1 cellular context compared by ENCODE assay signal in the genomic region with DNA sequence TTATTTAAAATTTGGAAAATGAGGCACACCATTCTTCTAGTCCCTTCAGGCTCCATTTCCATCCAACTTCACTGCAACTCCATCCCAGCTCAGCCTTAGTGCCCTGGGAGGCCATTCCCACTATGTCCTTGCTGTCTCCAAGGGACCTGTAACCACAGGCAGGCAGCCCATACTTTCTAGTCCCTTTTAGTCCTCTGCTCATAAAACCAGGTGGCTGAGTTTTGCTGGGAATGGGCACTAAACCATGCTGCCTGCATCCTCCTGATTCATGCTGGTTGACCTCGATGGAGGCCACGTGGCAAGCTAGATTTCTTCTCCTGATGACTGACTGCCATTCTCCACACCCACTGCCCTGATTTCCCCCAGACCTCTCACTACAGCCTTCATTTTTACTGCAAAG.
TF ChIP-seq lines count a peak whose summit lies in the region.

No MANE protein-coding gene starts in this region.

TF ChIP-seq in HepG2, 621 proteins besides CTCF, POLR2A, EP300 and RAD21 (continues in another document):
- TF ChIP-seq ATF5 (CRISPR knock-in tag; IDR thresholded peaks at IDR 0.05; ENCODE audit: low read depth), result no peak
- no peak for TF ChIP-seq POLR2AphosphoS5 (IDR thresholded peaks at IDR 0.05; ENCODE audit: low read depth, low read length)
- TF ChIP-seq ZNF589 (CRISPR knock-in tag; conservative IDR thresholded peaks at IDR 0.05), result no peak
- TF ChIP-seq SOX5 (CRISPR knock-in tag; IDR thresholded peaks at IDR 0.05; ENCODE audit: borderline replicate concordance), result no peak
- TF ChIP-seq RFXANK (CRISPR knock-in tag; IDR thresholded peaks at IDR 0.05), result no peak
- no peak for TF ChIP-seq STAT5B (CRISPR knock-in tag; IDR thresholded peaks at IDR 0.05)
- TF ChIP-seq, protein P1, sequence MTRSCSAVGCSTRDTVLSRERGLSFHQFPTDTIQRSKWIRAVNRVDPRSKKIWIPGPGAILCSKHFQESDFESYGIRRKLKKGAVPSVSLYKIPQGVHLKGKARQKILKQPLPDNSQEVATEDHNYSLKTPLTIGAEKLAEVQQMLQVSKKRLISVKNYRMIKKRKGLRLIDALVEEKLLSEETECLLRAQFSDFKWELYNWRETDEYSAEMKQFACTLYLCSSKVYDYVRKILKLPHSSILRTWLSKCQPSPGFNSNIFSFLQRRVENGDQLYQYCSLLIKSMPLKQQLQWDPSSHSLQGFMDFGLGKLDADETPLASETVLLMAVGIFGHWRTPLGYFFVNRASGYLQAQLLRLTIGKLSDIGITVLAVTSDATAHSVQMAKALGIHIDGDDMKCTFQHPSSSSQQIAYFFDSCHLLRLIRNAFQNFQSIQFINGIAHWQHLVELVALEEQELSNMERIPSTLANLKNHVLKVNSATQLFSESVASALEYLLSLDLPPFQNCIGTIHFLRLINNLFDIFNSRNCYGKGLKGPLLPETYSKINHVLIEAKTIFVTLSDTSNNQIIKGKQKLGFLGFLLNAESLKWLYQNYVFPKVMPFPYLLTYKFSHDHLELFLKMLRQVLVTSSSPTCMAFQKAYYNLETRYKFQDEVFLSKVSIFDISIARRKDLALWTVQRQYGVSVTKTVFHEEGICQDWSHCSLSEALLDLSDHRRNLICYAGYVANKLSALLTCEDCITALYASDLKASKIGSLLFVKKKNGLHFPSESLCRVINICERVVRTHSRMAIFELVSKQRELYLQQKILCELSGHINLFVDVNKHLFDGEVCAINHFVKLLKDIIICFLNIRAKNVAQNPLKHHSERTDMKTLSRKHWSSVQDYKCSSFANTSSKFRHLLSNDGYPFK (CRISPR knock-in tag; IDR thresholded peaks at IDR 0.05; ENCODE audit: borderline replicate concordance), result no peak
- no peak for TF ChIP-seq GLI4 (CRISPR knock-in tag; IDR thresholded peaks at IDR 0.05; ENCODE audit: borderline replicate concordance)
- no peak for TF ChIP-seq SALL2 (CRISPR knock-in tag; IDR thresholded peaks at IDR 0.05)
- TF ChIP-seq, protein P2, sequence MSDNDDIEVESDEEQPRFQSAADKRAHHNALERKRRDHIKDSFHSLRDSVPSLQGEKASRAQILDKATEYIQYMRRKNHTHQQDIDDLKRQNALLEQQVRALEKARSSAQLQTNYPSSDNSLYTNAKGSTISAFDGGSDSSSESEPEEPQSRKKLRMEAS (IDR thresholded peaks at IDR 0.05), result peak; percentile 36; the same call in 1 of the 2 replicates
- 0 out of 2 replicates have a peak, but pooled peaks have one; percentile 36 for TF ChIP-seq ZNF547 (CRISPR knock-in tag; IDR thresholded peaks at IDR 0.05)
- 0 out of 2 replicates have a peak, but pooled peaks have one; percentile 11 for TF ChIP-seq ZNF17 (CRISPR knock-in tag; IDR thresholded peaks at IDR 0.05)
- TF ChIP-seq JUN (CRISPR knock-in tag; IDR thresholded peaks at IDR 0.05), result no peak
- no peak for TF ChIP-seq FOXK2 (IDR thresholded peaks at IDR 0.05)
- no peak for TF ChIP-seq RARG (CRISPR knock-in tag; IDR thresholded peaks at IDR 0.05; ENCODE audit: low read depth)
- TF ChIP-seq, protein P3, sequence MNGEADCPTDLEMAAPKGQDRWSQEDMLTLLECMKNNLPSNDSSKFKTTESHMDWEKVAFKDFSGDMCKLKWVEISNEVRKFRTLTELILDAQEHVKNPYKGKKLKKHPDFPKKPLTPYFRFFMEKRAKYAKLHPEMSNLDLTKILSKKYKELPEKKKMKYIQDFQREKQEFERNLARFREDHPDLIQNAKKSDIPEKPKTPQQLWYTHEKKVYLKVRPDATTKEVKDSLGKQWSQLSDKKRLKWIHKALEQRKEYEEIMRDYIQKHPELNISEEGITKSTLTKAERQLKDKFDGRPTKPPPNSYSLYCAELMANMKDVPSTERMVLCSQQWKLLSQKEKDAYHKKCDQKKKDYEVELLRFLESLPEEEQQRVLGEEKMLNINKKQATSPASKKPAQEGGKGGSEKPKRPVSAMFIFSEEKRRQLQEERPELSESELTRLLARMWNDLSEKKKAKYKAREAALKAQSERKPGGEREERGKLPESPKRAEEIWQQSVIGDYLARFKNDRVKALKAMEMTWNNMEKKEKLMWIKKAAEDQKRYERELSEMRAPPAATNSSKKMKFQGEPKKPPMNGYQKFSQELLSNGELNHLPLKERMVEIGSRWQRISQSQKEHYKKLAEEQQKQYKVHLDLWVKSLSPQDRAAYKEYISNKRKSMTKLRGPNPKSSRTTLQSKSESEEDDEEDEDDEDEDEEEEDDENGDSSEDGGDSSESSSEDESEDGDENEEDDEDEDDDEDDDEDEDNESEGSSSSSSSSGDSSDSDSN (CRISPR knock-in tag; IDR thresholded peaks at IDR 0.05), result no peak
- peak; percentile 62; the same call in 1 of the 2 replicates for TF ChIP-seq ZNF598 (CRISPR knock-in tag; IDR thresholded peaks at IDR 0.05; ENCODE audit: borderline replicate concordance)
- no peak for TF ChIP-seq HNF1B (CRISPR knock-in tag; IDR thresholded peaks at IDR 0.05)
- no peak for TF ChIP-seq REPIN1 (CRISPR knock-in tag; IDR thresholded peaks at IDR 0.05; ENCODE audit: borderline replicate concordance, low read depth)
- TF ChIP-seq, protein P4, sequence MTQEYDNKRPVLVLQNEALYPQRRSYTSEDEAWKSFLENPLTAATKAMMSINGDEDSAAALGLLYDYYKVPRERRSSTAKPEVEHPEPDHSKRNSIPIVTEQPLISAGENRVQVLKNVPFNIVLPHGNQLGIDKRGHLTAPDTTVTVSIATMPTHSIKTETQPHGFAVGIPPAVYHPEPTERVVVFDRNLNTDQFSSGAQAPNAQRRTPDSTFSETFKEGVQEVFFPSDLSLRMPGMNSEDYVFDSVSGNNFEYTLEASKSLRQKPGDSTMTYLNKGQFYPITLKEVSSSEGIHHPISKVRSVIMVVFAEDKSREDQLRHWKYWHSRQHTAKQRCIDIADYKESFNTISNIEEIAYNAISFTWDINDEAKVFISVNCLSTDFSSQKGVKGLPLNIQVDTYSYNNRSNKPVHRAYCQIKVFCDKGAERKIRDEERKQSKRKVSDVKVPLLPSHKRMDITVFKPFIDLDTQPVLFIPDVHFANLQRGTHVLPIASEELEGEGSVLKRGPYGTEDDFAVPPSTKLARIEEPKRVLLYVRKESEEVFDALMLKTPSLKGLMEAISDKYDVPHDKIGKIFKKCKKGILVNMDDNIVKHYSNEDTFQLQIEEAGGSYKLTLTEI (CRISPR knock-in tag; conservative IDR thresholded peaks at IDR 0.05), result no peak
- no peak for TF ChIP-seq SETDB1 (CRISPR knock-in tag; IDR thresholded peaks at IDR 0.05; ENCODE audit: borderline replicate concordance)
- no peak for TF ChIP-seq TRIM24 (CRISPR knock-in tag; IDR thresholded peaks at IDR 0.05)
- no peak for TF ChIP-seq THAP7 (CRISPR knock-in tag; IDR thresholded peaks at IDR 0.05)
- TF ChIP-seq SNAPC4 (CRISPR knock-in tag; IDR thresholded peaks at IDR 0.05), result no peak
- TF ChIP-seq, protein P5, sequence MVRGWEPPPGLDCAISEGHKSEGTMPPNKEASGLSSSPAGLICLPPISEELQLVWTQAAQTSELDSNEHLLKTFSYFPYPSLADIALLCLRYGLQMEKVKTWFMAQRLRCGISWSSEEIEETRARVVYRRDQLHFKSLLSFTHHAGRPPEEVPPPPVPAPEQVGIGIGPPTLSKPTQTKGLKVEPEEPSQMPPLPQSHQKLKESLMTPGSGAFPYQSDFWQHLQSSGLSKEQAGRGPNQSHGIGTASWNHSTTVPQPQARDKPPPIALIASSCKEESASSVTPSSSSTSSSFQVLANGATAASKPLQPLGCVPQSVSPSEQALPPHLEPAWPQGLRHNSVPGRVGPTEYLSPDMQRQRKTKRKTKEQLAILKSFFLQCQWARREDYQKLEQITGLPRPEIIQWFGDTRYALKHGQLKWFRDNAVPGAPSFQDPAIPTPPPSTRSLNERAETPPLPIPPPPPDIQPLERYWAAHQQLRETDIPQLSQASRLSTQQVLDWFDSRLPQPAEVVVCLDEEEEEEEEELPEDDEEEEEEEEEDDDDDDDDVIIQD (CRISPR knock-in tag; IDR thresholded peaks at IDR 0.05; ENCODE audit: low read depth), result no peak
- TF ChIP-seq ZNF768 (CRISPR knock-in tag; IDR thresholded peaks at IDR 0.05), result no peak
- TF ChIP-seq ASH2L (IDR thresholded peaks at IDR 0.05; ENCODE audit: insufficient read length, low read depth, low read length), result no peak
- TF ChIP-seq ZNF34 (CRISPR knock-in tag; IDR thresholded peaks at IDR 0.05; ENCODE audit: borderline replicate concordance), result no peak
- TF ChIP-seq HNRNPL (IDR thresholded peaks at IDR 0.05; ENCODE audit: low read depth, low read length), result no peak
- TF ChIP-seq SMAD1 (CRISPR knock-in tag; IDR thresholded peaks at IDR 0.05; ENCODE audit: borderline replicate concordance, low read depth), result no peak
- TF ChIP-seq ZMAT3 (CRISPR knock-in tag; conservative IDR thresholded peaks at IDR 0.05), result no peak
- no peak for TF ChIP-seq IRF2 (CRISPR knock-in tag; IDR thresholded peaks at IDR 0.05)
